In the genomic region with DNA sequence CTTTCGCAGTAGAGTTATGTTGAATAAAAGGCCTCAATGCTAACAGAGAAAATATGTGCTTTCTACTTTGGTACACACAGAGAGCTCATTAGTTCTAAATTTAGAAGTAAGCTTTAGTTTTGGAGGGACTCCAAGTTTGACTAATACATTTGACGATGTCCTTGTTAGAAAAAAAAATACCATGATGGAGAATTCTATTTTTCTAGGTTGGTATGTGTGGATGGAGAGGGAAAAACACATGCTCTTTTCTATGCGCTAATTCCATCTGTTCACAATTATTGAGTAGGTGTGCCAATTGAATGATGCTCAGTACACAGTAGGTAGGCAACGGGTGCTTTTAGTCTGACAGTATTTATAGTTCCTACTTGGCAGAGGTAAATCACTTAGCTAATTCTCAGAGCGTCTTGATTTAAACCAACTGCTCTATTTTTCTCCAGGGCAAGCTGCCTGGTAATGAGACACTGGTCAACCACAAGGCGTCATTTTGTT, we compare ENCODE assay signal across 11 cellular contexts.
A peak's percentile ranks its signal among the peaks of the same experiment; 100 is the strongest.
DNase-seq lines count a peak whose midpoint lies in the region; ATAC-seq and TF ChIP-seq lines count a peak whose summit lies in the region.
"Had no signal": no experiment of that assay in that cellular context is flagged by ENCODE, and none has a peak within 500 bp of the region (broad histone marks: within the 10 kb centered on the region; RNA-seq: fewer than 3 reads in every experiment).

No MANE protein-coding gene starts in this region.

- H3K9me3 ChIP-seq in RWPE2 (ENCODE audit: severe bottlenecking), result no peaks in the 10 kb centered on the region
- no peaks in the 10 kb centered on the region for H3K9me3 ChIP-seq in mucosa of descending colon

- H3K36me3 ChIP-seq in RWPE2 (ENCODE audit: low read depth) (no peaks in the 10 kb centered on the region), mucosa of descending colon (ENCODE audit: low read depth) (no peaks in the 10 kb centered on the region)

- H3K4me3 ChIP-seq in RWPE2 (ENCODE audit: severe bottlenecking) (no peak overlapping the region), fibroblast of the aortic adventitia (ENCODE audit: low read depth, low read length) (no peak overlapping the region), retinal pigment epithelial cell (ENCODE audit: low read length) (no peak overlapping the region), mucosa of descending colon (no peak overlapping the region)

- intact Hi-C loops in mucosa of descending colon (cut with DNase I, micrococcal nuclease), result no loop called here

- ATAC-seq in RWPE2 (ENCODE audit: low read depth), result 0 out of 3 replicates have a peak, but pooled peaks have one; percentile 33
- no peak for ATAC-seq in mucosa of descending colon
- no peak for ATAC-seq in GM18517 (IDR thresholded peaks at IDR 0.05; ENCODE audit: unreplicated experiment)
- ATAC-seq in HG03097 (IDR thresholded peaks at IDR 0.05; ENCODE audit: low FRiP score, unreplicated experiment), result no peak

- H3K27ac ChIP-seq in RWPE2 (ENCODE audit: poor library complexity, severe bottlenecking), result peak overlapping the region; percentile 28
- H3K27ac ChIP-seq: KMS-11 had no signal

- H3K27me3 ChIP-seq in RWPE2 (ENCODE audit: insufficient read depth, poor library complexity, severe bottlenecking), result no peaks in the 10 kb centered on the region

- no peaks in the 10 kb centered on the region for H3K4me1 ChIP-seq in RWPE2 (ENCODE audit: insufficient read depth, poor library complexity, severe bottlenecking)
- no peaks in the 10 kb centered on the region for H3K4me1 ChIP-seq in mucosa of descending colon (ENCODE audit: low read depth)

- DNase-seq in DMS153 treated with DMSO at 0.1 percent for 48 hours (lab: John Stamatoyannopoulos, UW; ENCODE audit: unreplicated experiment), result peak; percentile 1
- no peak for DNase-seq in RWPE2 (ENCODE audit: low spot score)
- peak; percentile 96 for DNase-seq in fibroblast of the aortic adventitia (ENCODE audit: low read depth)
- DNase-seq in retinal pigment epithelial cell (ENCODE audit: low read depth), result peak; percentile 92
- DNase-seq in GOT3 (lab: John Stamatoyannopoulos, UW), result no peak
- no peak for DNase-seq in mucosa of descending colon
- DNase-seq: GDM1, T-helper 9 cell had no signal

- TF ChIP-seq CTCF in RWPE2 (IDR thresholded peaks at IDR 0.05; ENCODE audit: poor library complexity, severe bottlenecking) (no peak), fibroblast of the aortic adventitia (IDR thresholded peaks at IDR 0.05; ENCODE audit: insufficient read depth, low read length) (no peak), retinal pigment epithelial cell (conservative IDR thresholded peaks at IDR 0.05; ENCODE audit: low read depth, low read length) (no peak), mucosa of descending colon (IDR thresholded peaks at IDR 0.05) (no peak)

Comparison
In these comparisons a context has a peak if more than half of its experiments do, and no peak if none do; other contexts are left out.
1. DNase-seq: peak in DMS153 treated with DMSO at 0.1 percent for 48 hours (single experiment), fibroblast of the aortic adventitia (single experiment) and retinal pigment epithelial cell (single experiment); none in RWPE2 (single experiment), GOT3 (single experiment) and mucosa of descending colon (0 of 3).